ENCODE assay signal across 8 cellular contexts in the genomic region with DNA sequence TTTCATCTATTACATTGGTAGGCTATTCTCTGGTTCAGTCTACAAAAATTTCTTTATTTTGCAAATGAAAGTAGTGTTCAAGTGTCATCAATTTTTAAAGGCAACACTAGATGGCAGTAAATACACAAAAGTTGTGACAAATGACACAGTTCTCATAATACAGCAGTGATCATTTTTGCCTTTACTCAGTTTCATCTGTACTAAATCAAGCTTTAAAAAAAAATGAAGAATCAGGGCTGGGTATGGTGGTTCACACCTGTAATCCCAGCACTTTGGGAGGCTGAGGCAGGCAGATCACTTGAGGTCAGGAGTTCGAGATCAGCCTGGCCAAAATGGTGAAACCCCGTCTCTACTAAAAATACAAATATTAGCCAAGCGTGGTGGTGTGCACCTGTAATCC.
DNase-seq lines count a peak whose midpoint lies in the region; ATAC-seq and TF ChIP-seq lines count a peak whose summit lies in the region.
"Not testable (repeated sequence)": the region's sequence is repeated elsewhere in the genome, so short reads cannot be mapped to it uniquely, and the experiment has no call there.

No MANE protein-coding gene starts in this region.

- CTCF ChIA-PET in Panc1 (lab: Charles Lee): not testable (repeated sequence)

- not testable (repeated sequence) for H3K27ac ChIP-seq in CD4-positive, CD25-positive, alpha-beta regulatory T cell (ENCODE audit: insufficient read depth, low read length, poor library complexity, severe bottlenecking); GM23338 (ENCODE audit: low read depth); Panc1 (ENCODE audit: low read length)

- not testable (repeated sequence) for H3K27me3 ChIP-seq in CD4-positive, CD25-positive, alpha-beta regulatory T cell (ENCODE audit: control insufficient read depth, insufficient read depth, low read length); GM23338 (ENCODE audit: insufficient read depth); Panc1 (ENCODE audit: control insufficient read depth, insufficient read depth, low read length)

- intact Hi-C loops in Panc1 (cut with micrococcal nuclease; ENCODE audit: unreplicated experiment): loop anchor here (5.0 kb wide), 1 partner anchor 653 kb away; no protein-coding TSS in a partner anchor

- TF ChIP-seq CTCF in GM23338 (conservative IDR thresholded peaks at IDR 0.05; ENCODE audit: low read depth in 2 of 2) (peak; percentile 53 to 73), Panc1 (IDR thresholded peaks at IDR 0.05) (peak; percentile 55; the same call in 1 of the 2 replicates)
- not testable (repeated sequence) for TF ChIP-seq CTCF in astrocyte of the cerebellum (IDR thresholded peaks at IDR 0.05; ENCODE audit: low read depth, low read length, missing control alignments)

- not testable (repeated sequence) for H3K9me3 ChIP-seq in CD4-positive, CD25-positive, alpha-beta regulatory T cell (ENCODE audit: control insufficient read depth in 2 of 2, low read length in 2 of 2); Panc1 (ENCODE audit: control insufficient read depth, insufficient read depth, low read depth, low read length)

- not testable (repeated sequence) for BruUV-seq in Panc1 (replicated peaks; lab: Mats Ljungman, UMichigan)

- in situ Hi-C loops in Panc1 (cut with HindIII; ENCODE audit: low pct_unique_long_range_greater_than_20kb, low sequenced_read_pairs): not testable (repeated sequence)
- in situ Hi-C loops in astrocyte of the cerebellum (cut with HindIII; ENCODE audit: low sequenced_read_pairs): loop anchor here (25.0 kb wide), 1 partner anchor 643 kb away; no protein-coding TSS in a partner anchor

- ATAC-seq in CD4-positive, CD25-positive, alpha-beta regulatory T cell (ENCODE audit: low read depth in 2 of 2): peak; percentile 62 to 65
- peak; percentile 28; the same call in 2 of the 3 replicates for ATAC-seq in GM23338
- ATAC-seq in Panc1: not testable (repeated sequence)
- ATAC-seq in stimulated activated naive CD8-positive, alpha-beta T cell treated with anti-CD3 and anti-CD28 coated beads, Interleukin-15, amount 100 ng/mL, for 72 hours: peak; percentile 66

- not testable (repeated sequence) for H4K20me1 ChIP-seq in GM23338 (replicated peaks; ENCODE audit: insufficient read depth)

- POLR2A ChIA-PET in Panc1 (lab: Charles Lee): not testable (repeated sequence)

- H3K79me2 ChIP-seq in GM23338 (replicated peaks; ENCODE audit: insufficient read depth): not testable (repeated sequence)

- H3K9me2 ChIP-seq in GM23338 (ENCODE audit: insufficient read depth): not testable (repeated sequence)

- H3K36me3 Mint-ChIP-seq in CD4-positive, CD25-positive, alpha-beta regulatory T cell; GM23338 (ENCODE audit: low read depth): not testable (repeated sequence)

- peaks cover 0 to 18% (median 0%) of the 10 kb centered on the region in 4 donors for H3K4me1 Mint-ChIP-seq in CD4-positive, CD25-positive, alpha-beta regulatory T cell
- peaks cover 19% of the 10 kb centered on the region for H3K4me1 Mint-ChIP-seq in GM23338
- H3K4me1 Mint-ChIP-seq in stimulated activated naive CD8-positive, alpha-beta T cell treated with anti-CD3 and anti-CD28 coated beads, Interleukin-15, amount 100 ng/mL, for 72 hours: not testable (repeated sequence)

- not testable (repeated sequence) for H3K4me3 ChIP-seq in CD4-positive, CD25-positive, alpha-beta regulatory T cell (ENCODE audit: low read depth, low read length); GM23338; Panc1 (ENCODE audit: low read depth in 2 of 2, low read length in 2 of 2); astrocyte of the cerebellum (ENCODE audit: low read depth, low read length)

- H3K4me3 Mint-ChIP-seq in CD4-positive, CD25-positive, alpha-beta regulatory T cell; GM23338; stimulated activated naive CD8-positive, alpha-beta T cell treated with anti-CD3 and anti-CD28 coated beads, Interleukin-15, amount 100 ng/mL, for 72 hours: not testable (repeated sequence)

- not testable (repeated sequence) for H3F3A ChIP-seq in GM23338 (replicated peaks; ENCODE audit: low read depth)

- peak in 2 of 3 donors; percentile 67 to 72 for DNase-seq in CD4-positive, CD25-positive, alpha-beta regulatory T cell
- DNase-seq in GM23338 (ENCODE audit: low spot score) (peak; percentile 72), NCI-H1417 (lab: John Stamatoyannopoulos, UW) (peak; percentile 15 to 72 (median 34)), Panc1 (ENCODE audit: low read depth, low spot score) (peak; percentile 22), astrocyte of the cerebellum (ENCODE audit: low read depth) (peak; percentile 44), fibroblast of the conjunctiva (ENCODE audit: low read depth) (peak; percentile 51), lung microvascular endothelial cell (ENCODE audit: low read depth in 2 of 2) (peak; percentile 60 to 73)
- not testable (repeated sequence) for DNase-seq in stimulated activated naive CD8-positive, alpha-beta T cell treated with anti-CD3 and anti-CD28 coated beads, Interleukin-15, amount 100 ng/mL, for 72 hours

- H3K4me2 ChIP-seq in GM23338: not testable (repeated sequence)

- not testable (repeated sequence) for H2AFZ ChIP-seq in GM23338

- H3K36me3 ChIP-seq in CD4-positive, CD25-positive, alpha-beta regulatory T cell (ENCODE audit: control insufficient read depth, insufficient read depth, low read length); GM23338 (ENCODE audit: insufficient read depth); Panc1 (ENCODE audit: control insufficient read depth, insufficient read depth, low read length): not testable (repeated sequence)

- not testable (repeated sequence) for H3K4me1 ChIP-seq in CD4-positive, CD25-positive, alpha-beta regulatory T cell (ENCODE audit: control insufficient read depth, insufficient read depth, low read length, poor library complexity, severe bottlenecking); Panc1 (ENCODE audit: control insufficient read depth, insufficient read depth, low read length)
- H3K4me1 ChIP-seq in GM23338 (ENCODE audit: insufficient read depth): peaks cover 16% of the 10 kb centered on the region

- H3K27me3 Mint-ChIP-seq in CD4-positive, CD25-positive, alpha-beta regulatory T cell; GM23338 (ENCODE audit: insufficient read depth, low read depth, poor library complexity); stimulated activated naive CD8-positive, alpha-beta T cell treated with anti-CD3 and anti-CD28 coated beads, Interleukin-15, amount 100 ng/mL, for 72 hours: not testable (repeated sequence)

- not testable (repeated sequence) for H3K27ac Mint-ChIP-seq in CD4-positive, CD25-positive, alpha-beta regulatory T cell; GM23338; stimulated activated naive CD8-positive, alpha-beta T cell treated with anti-CD3 and anti-CD28 coated beads, Interleukin-15, amount 100 ng/mL, for 72 hours

- H3K9me3 Mint-ChIP-seq in CD4-positive, CD25-positive, alpha-beta regulatory T cell; GM23338; stimulated activated naive CD8-positive, alpha-beta T cell treated with anti-CD3 and anti-CD28 coated beads, Interleukin-15, amount 100 ng/mL, for 72 hours: not testable (repeated sequence)
